11 cellular contexts compared by ENCODE assay signal in genomic region chr19:58497634-58498170, GRCh38. TPM values are rescaled to one million over a fixed set of nuclear protein-coding genes. Genes with fewer than 3 reads are reported as not detected.
DNase-seq lines count a peak whose midpoint lies in the region; ATAC-seq and TF ChIP-seq lines count a peak whose summit lies in the region.
"Had no signal": no experiment of that assay in that cellular context is flagged by ENCODE, and none has a peak within 500 bp of the region (broad histone marks: within the 10 kb centered on the region; RNA-seq: fewer than 3 reads in every experiment).

No MANE protein-coding gene starts in this region.

- no peaks in the 10 kb centered on the region for H3K79me2 ChIP-seq in osteoblast (ENCODE audit: insufficient read depth, low read length)
- H3K79me2 ChIP-seq: hepatocyte had no signal

- peak overlapping the region; percentile 79 to 100 for H3K4me3 Mint-ChIP-seq in activated T-cell treated with anti-CD3 and anti-CD28 coated beads, Interleukin-2, amount 50 U/mL, for 72 hours
- H3K4me3 Mint-ChIP-seq in IgD-negative memory B cell: peak overlapping the region in 3 of 4 donors; percentile 25 to 37 (median 29)
- peak overlapping the region; percentile 95 for H3K4me3 Mint-ChIP-seq in activated naive CD8-positive, alpha-beta T cell treated with anti-CD3 and anti-CD28 coated beads for 36 hours

- no peaks in the 10 kb centered on the region for H4K20me1 ChIP-seq in osteoblast (ENCODE audit: insufficient read depth, low read length)

- H2AFZ ChIP-seq in osteoblast (ENCODE audit: low read length): no peak overlapping the region
- H2AFZ ChIP-seq: hepatocyte had no signal

- H3K27me3 ChIP-seq in osteoblast (ENCODE audit: insufficient read depth, low read length): no peaks in the 10 kb centered on the region
- H3K27me3 ChIP-seq in psoas muscle (ENCODE audit: insufficient read depth in 3 of 3, low read length in 2 of 3): no peaks in the 10 kb centered on the region
- H3K27me3 ChIP-seq: hepatocyte had no signal

- 79 to 83% (median 82%) methylated on average over 7 to 8 of the region's 8 CpGs for WGBS in psoas muscle, 3 donors

- no peak overlapping the region for H3K27ac Mint-ChIP-seq in activated T-cell treated with anti-CD3 and anti-CD28 coated beads, Interleukin-2, amount 50 U/mL, for 72 hours
- no peak overlapping the region for H3K27ac Mint-ChIP-seq in IgD-negative memory B cell
- H3K27ac Mint-ChIP-seq in activated naive CD8-positive, alpha-beta T cell treated with anti-CD3 and anti-CD28 coated beads for 36 hours: no peak overlapping the region

- H3K27ac ChIP-seq in osteoblast (ENCODE audit: low read depth, low read length): no peak overlapping the region
- no peak overlapping the region for H3K27ac ChIP-seq in psoas muscle
- H3K27ac ChIP-seq: hepatocyte had no signal

- DNase-seq in activated T-cell treated with anti-CD3 and anti-CD28 coated beads, Interleukin-2, amount 50 U/mL, for 72 hours: no peak
- no peak for DNase-seq in activated T-cell treated with anti-CD3 and anti-CD28 coated beads, Interleukin-2, amount 50 U/mL, for 48 hours
- DNase-seq in activated naive CD8-positive, alpha-beta T cell treated with anti-CD3 and anti-CD28 coated beads for 36 hours: no peak
- DNase-seq in osteoblast (ENCODE audit: insufficient read length, low spot score, missing footprints): peak; percentile 44
- DNase-seq in kidney glomerular epithelial cell (lab: John Stamatoyannopoulos, UW): no peak
- no peak for DNase-seq in T1000 (lab: John Stamatoyannopoulos, UW)
- no peak for DNase-seq in psoas muscle
- DNase-seq: cerebellar nuclear complex, GF-D8 had no signal

- intact Hi-C loops in psoas muscle (cut with DNase I): no loop called here

- peaks cover 27% of the 10 kb centered on the region for H3K4me1 Mint-ChIP-seq in activated T-cell treated with anti-CD3 and anti-CD28 coated beads, Interleukin-2, amount 50 U/mL, for 72 hours (ENCODE audit: low read depth)
- H3K4me1 Mint-ChIP-seq in IgD-negative memory B cell: peaks cover 11 to 14% (median 12%) of the 10 kb centered on the region in 3 donors
- H3K4me1 Mint-ChIP-seq in activated naive CD8-positive, alpha-beta T cell treated with anti-CD3 and anti-CD28 coated beads for 36 hours: peaks cover 18% of the 10 kb centered on the region

- H3K4me3 ChIP-seq in osteoblast (ENCODE audit: insufficient read depth, low read length) (no peak overlapping the region), psoas muscle (no peak overlapping the region)
- H3K4me3 ChIP-seq: hepatocyte had no signal

- H3K36me3 ChIP-seq in osteoblast (ENCODE audit: insufficient read depth, low read length) (no peaks in the 10 kb centered on the region), psoas muscle (ENCODE audit: insufficient read depth in 1 of 2, low read depth in 1 of 2) (no peaks in the 10 kb centered on the region)

- H3K27me3 Mint-ChIP-seq in activated T-cell treated with anti-CD3 and anti-CD28 coated beads, Interleukin-2, amount 50 U/mL, for 72 hours (ENCODE audit: low read depth): no peaks in the 10 kb centered on the region
- H3K27me3 Mint-ChIP-seq in IgD-negative memory B cell: no peaks in the 10 kb centered on the region
- no peaks in the 10 kb centered on the region for H3K27me3 Mint-ChIP-seq in activated naive CD8-positive, alpha-beta T cell treated with anti-CD3 and anti-CD28 coated beads for 36 hours

- peaks cover 3 to 7% of the 10 kb centered on the region in 2 donors for H3K36me3 Mint-ChIP-seq in activated T-cell treated with anti-CD3 and anti-CD28 coated beads, Interleukin-2, amount 50 U/mL, for 72 hours (ENCODE audit: insufficient read depth in 2 of 2)
- peaks cover 2% of the 10 kb centered on the region for H3K36me3 Mint-ChIP-seq in IgD-negative memory B cell
- H3K36me3 Mint-ChIP-seq in activated naive CD8-positive, alpha-beta T cell treated with anti-CD3 and anti-CD28 coated beads for 36 hours: peaks cover 9% of the 10 kb centered on the region

- ATAC-seq in activated T-cell treated with anti-CD3 and anti-CD28 coated beads, Interleukin-2, amount 50 U/mL, for 72 hours (replicated peaks in 1 of 2): no peak
- no peak for ATAC-seq in psoas muscle

- H3K9me3 Mint-ChIP-seq in activated T-cell treated with anti-CD3 and anti-CD28 coated beads, Interleukin-2, amount 50 U/mL, for 72 hours: peaks cover 0 to 10% of the 10 kb centered on the region in 2 donors
- peaks cover 1 to 6% (median 2%) of the 10 kb centered on the region in 3 donors for H3K9me3 Mint-ChIP-seq in IgD-negative memory B cell
- peaks cover 3% of the 10 kb centered on the region for H3K9me3 Mint-ChIP-seq in activated naive CD8-positive, alpha-beta T cell treated with anti-CD3 and anti-CD28 coated beads for 36 hours

- H3K4me1 ChIP-seq in osteoblast (ENCODE audit: insufficient read depth, low read length): peaks cover 5% of the 10 kb centered on the region
- H3K4me1 ChIP-seq in psoas muscle: peaks cover 19% of the 10 kb centered on the region

- H3K9me3 ChIP-seq in osteoblast (ENCODE audit: low read depth, low read length) (no peaks in the 10 kb centered on the region), psoas muscle (no peaks in the 10 kb centered on the region)

- no peak overlapping the region for H3K4me2 ChIP-seq in osteoblast (ENCODE audit: insufficient read depth, low read length)

- no peak for TF ChIP-seq CTCF in osteoblast (IDR thresholded peaks at IDR 0.05; ENCODE audit: extremely low read depth, low read depth, low read length)
- TF ChIP-seq CTCF in psoas muscle (IDR thresholded peaks at IDR 0.05): no peak

RNA-seq across cellular contexts. Expression of gene SLC27A5, which starts 14.1 kb away (rescaled TPM):
- total RNA-seq in activated T-cell treated with anti-CD3 and anti-CD28 coated beads, Interleukin-2, amount 50 U/mL, for 72 hours: 10 to 100 TPM; 12.8 to 17.7 TPM
- polyA plus RNA-seq in IgD-negative memory B cell (10.3 TPM), psoas muscle (10 to 100 TPM in 2 of 3 donors, 1 to 10 TPM in 1; 6.1 to 11.0 (median 10.6) TPM)
- total RNA-seq in activated naive CD8-positive, alpha-beta T cell treated with anti-CD3 and anti-CD28 coated beads for 36 hours: 10 to 100 TPM; 23.4 to 28.0 TPM
- total RNA-seq in osteoblast (5.3 and 6.5 TPM in 2 replicates), psoas muscle (1 to 10 TPM; 3.1 to 6.6 (median 4.0) TPM)

RNA-seq across cellular contexts. Expression of gene ZNF446, which starts 21.6 kb away (rescaled TPM):
- total RNA-seq in activated T-cell treated with anti-CD3 and anti-CD28 coated beads, Interleukin-2, amount 50 U/mL, for 72 hours: 1 to 10 TPM; 8.5 TPM
- 6.7 TPM for polyA plus RNA-seq in IgD-negative memory B cell
- total RNA-seq in activated naive CD8-positive, alpha-beta T cell treated with anti-CD3 and anti-CD28 coated beads for 36 hours: 1 to 10 TPM; 4.2 to 5.3 TPM
- total RNA-seq in osteoblast: 14.1 and 18.1 TPM in 2 replicates
- 1 to 10 TPM; 3.5 to 8.1 (median 4.9) TPM for total RNA-seq in psoas muscle
- 1 to 10 TPM; 4.6 to 8.7 (median 6.3) TPM for polyA plus RNA-seq in psoas muscle

RNA-seq across cellular contexts. Expression of gene ZBTB45, which starts 21.9 kb away (rescaled TPM):
- total RNA-seq in activated T-cell treated with anti-CD3 and anti-CD28 coated beads, Interleukin-2, amount 50 U/mL, for 72 hours: 10 to 100 TPM; 10.8 to 12.1 TPM
- 7.6 TPM for polyA plus RNA-seq in IgD-negative memory B cell
- total RNA-seq in activated naive CD8-positive, alpha-beta T cell treated with anti-CD3 and anti-CD28 coated beads for 36 hours: 10 to 100 TPM; 11.1 to 11.8 TPM
- 6.9 and 8.5 TPM in 2 replicates for total RNA-seq in osteoblast
- 10 to 100 TPM in 1 of 4 donors, 1 to 10 TPM in 3; 7.7 to 13.0 (median 9.9) TPM for total RNA-seq in psoas muscle
- polyA plus RNA-seq in psoas muscle: 10 to 100 TPM in 1 of 3 donors, 1 to 10 TPM in 2; 6.2 to 12.5 (median 8.5) TPM

RNA-seq across cellular contexts. Expression of gene ZNF324, which starts 30.8 kb away (rescaled TPM):
- 1 to 10 TPM; 8.2 to 8.4 TPM for total RNA-seq in activated T-cell treated with anti-CD3 and anti-CD28 coated beads, Interleukin-2, amount 50 U/mL, for 72 hours
- 12.4 TPM for polyA plus RNA-seq in IgD-negative memory B cell
- total RNA-seq in activated naive CD8-positive, alpha-beta T cell treated with anti-CD3 and anti-CD28 coated beads for 36 hours: 10 to 100 TPM; 12.8 to 13.7 TPM
- total RNA-seq in osteoblast: 16.2 and 20.6 TPM in 2 replicates
- 1 to 10 TPM; 3.5 to 7.2 (median 4.8) TPM for total RNA-seq in psoas muscle
- 1 to 10 TPM; 2.1 to 6.4 (median 3.1) TPM for polyA plus RNA-seq in psoas muscle

RNA-seq across cellular contexts. Expression of gene TRIM28, which starts 46.2 kb away (rescaled TPM):
- total RNA-seq in activated T-cell treated with anti-CD3 and anti-CD28 coated beads, Interleukin-2, amount 50 U/mL, for 72 hours: 100 to 1,000 TPM; 351 to 473 TPM
- polyA plus RNA-seq in IgD-negative memory B cell: 38.9 TPM
- 100 to 1,000 TPM; 671 to 701 TPM for total RNA-seq in activated naive CD8-positive, alpha-beta T cell treated with anti-CD3 and anti-CD28 coated beads for 36 hours
- 224 and 248 TPM in 2 replicates for total RNA-seq in osteoblast
- total RNA-seq in psoas muscle: 100 to 1,000 TPM; 165 to 212 (median 197) TPM
- 100 to 1,000 TPM; 141 to 154 (median 147) TPM for polyA plus RNA-seq in psoas muscle

Comparison
In these comparisons a context has a peak if more than half of its experiments do, and no peak if none do; other contexts are left out.
1. H3K4me3 Mint-ChIP-seq: peak in every context shown above with its lines; median percentile 95 in activated naive CD8-positive, alpha-beta T cell treated with anti-CD3 and anti-CD28 coated beads for 36 hours; 90 in activated T-cell treated with anti-CD3 and anti-CD28 coated beads, Interleukin-2, amount 50 U/mL, for 72 hours; 29 in IgD-negative memory B cell.